Comparison of ENCODE assay signal across 3 cellular contexts in genomic region chr2:241224851-241225438, GRCh38.
TF ChIP-seq lines count a peak whose summit lies in the region.

No MANE protein-coding gene starts in this region.

TF ChIP-seq in SK-N-SH, 30 proteins besides CTCF, POLR2A, EP300 and RAD21:
- TF ChIP-seq RCOR1 (IDR thresholded peaks at IDR 0.05; ENCODE audit: low read length) (no peak), RFX5 (IDR thresholded peaks at IDR 0.05; ENCODE audit: low read length) (no peak), JUND (IDR thresholded peaks at IDR 0.05) (0 out of 2 replicates have a peak, but pooled peaks have one; percentile 11)

TF ChIP-seq in SK-N-SH treated with all-trans-retinoic acid at 6 μM for 48 hours, 23 proteins besides CTCF, POLR2A, EP300 and RAD21:
- TF ChIP-seq POU6F1 (CRISPR knock-in tag; IDR thresholded peaks at IDR 0.05; ENCODE audit: borderline replicate concordance, low read depth) (no peak), BACH2 (CRISPR knock-in tag; IDR thresholded peaks at IDR 0.05; ENCODE audit: borderline replicate concordance) (no peak), CREB5 (CRISPR knock-in tag; IDR thresholded peaks at IDR 0.05; ENCODE audit: low read depth) (no peak), GLIS3 (CRISPR knock-in tag; IDR thresholded peaks at IDR 0.05) (no peak), SNAI2 (CRISPR knock-in tag; IDR thresholded peaks at IDR 0.05) (no peak), ZFP3 (CRISPR knock-in tag; IDR thresholded peaks at IDR 0.05) (no peak), CSDC2 (CRISPR knock-in tag; IDR thresholded peaks at IDR 0.05) (no peak), TOX (CRISPR knock-in tag; IDR thresholded peaks at IDR 0.05; ENCODE audit: borderline replicate concordance) (no peak), OSR1 (CRISPR knock-in tag; IDR thresholded peaks at IDR 0.05) (no peak), ZFP30 (CRISPR knock-in tag; IDR thresholded peaks at IDR 0.05) (no peak), ISL1 (CRISPR knock-in tag; IDR thresholded peaks at IDR 0.05) (no peak)

TF ChIP-seq in GM12878, 131 proteins besides CTCF, POLR2A, EP300 and RAD21:
- TF ChIP-seq ASH2L (IDR thresholded peaks at IDR 0.05; ENCODE audit: borderline replicate concordance, low read depth) (no peak), ATF2 (IDR thresholded peaks at IDR 0.05; ENCODE audit: low read length) (0 out of 2 replicates have a peak, but pooled peaks have one; percentile 26)
